In the genomic region with DNA sequence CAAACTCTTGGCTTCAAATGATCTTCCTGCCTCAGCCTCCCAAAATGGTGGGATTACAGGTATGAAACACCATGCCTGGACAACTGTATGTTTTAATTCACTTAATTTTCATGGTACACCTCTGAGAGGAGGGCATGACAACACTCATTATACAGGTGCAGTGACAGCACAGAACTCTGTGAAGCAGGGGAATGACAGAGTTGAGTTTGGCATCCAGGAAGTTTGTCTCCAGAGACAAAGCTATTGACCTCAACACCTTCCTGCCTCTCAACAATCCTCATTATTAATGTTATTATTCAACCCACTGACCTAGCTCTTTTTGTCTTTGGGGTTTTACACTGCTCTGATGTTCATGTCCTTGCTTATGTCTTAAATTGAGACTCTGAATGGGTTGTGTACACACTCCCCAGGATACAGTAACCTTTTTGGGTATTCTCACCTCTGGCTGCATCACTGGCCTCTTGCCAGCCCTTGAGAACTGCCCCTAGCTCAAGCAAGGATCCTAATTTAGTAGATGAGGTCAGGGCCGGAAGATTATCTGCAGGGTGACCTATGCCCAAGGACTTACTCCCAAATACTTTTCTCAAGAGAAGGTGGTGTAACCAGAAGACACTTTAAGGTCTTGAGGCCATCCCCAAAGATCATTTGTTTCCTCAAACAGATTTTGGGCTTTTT, we compare ENCODE assay signal across 17 cellular contexts. TPM values are rescaled to one million over a fixed set of nuclear protein-coding genes. Genes with fewer than 3 reads are reported as not detected.
A peak's percentile ranks its signal among the peaks of the same experiment; 100 is the strongest.
DNase-seq lines count a peak whose midpoint lies in the region; ATAC-seq, FAIRE-seq and TF ChIP-seq lines count a peak whose summit lies in the region.
"Had no signal": no experiment of that assay in that cellular context is flagged by ENCODE, and none has a peak within 500 bp of the region (broad histone marks: within the 10 kb centered on the region; RNA-seq: fewer than 3 reads in every experiment).

No MANE protein-coding gene starts in this region.

- H3K4me1 ChIP-seq in A549 (peaks cover 57% of the 10 kb centered on the region), PC-9 (replicated peaks; ENCODE audit: insufficient read depth) (peaks cover 39% of the 10 kb centered on the region), kidney (ENCODE audit: control insufficient read depth in 1 of 2, insufficient read depth in 1 of 2, low read depth in 1 of 2, low read length in 2 of 2) (peaks cover 16 to 23% of the 10 kb centered on the region in 2 donors)

- no peak overlapping the region for H3K9ac ChIP-seq in kidney (ENCODE audit: low read length in 2 of 2)
- H3K9ac ChIP-seq: SK-N-SH had no signal

- WGBS in A549 (ENCODE audit: missing lambda C conversion rate), result 58% methylated on average over 1 of the region's 1 CpG

- H4K20me1 ChIP-seq in PC-9 (ENCODE audit: insufficient read depth), result no peaks in the 10 kb centered on the region

- no peak overlapping the region for H3K4me3 Mint-ChIP-seq in immature natural killer cell
- H3K4me3 Mint-ChIP-seq: IgD-negative memory B cell; naive thymus-derived CD8-positive, alpha-beta T cell had no signal

- no peaks in the 10 kb centered on the region for H3K9me3 Mint-ChIP-seq in immature natural killer cell

- peak overlapping the region; percentile 86 to 97 for H3K27ac ChIP-seq in A549
- H3K27ac ChIP-seq in PC-9, result peak overlapping the region; percentile 4; the same call in 1 of the 2 replicates
- H3K27ac ChIP-seq in kidney (ENCODE audit: low read depth in 2 of 2, low read length in 2 of 2), result no peak overlapping the region
- H3K27ac ChIP-seq: vagina had no signal

- H3K27ac Mint-ChIP-seq in immature natural killer cell, result no peak overlapping the region
- H3K27ac Mint-ChIP-seq: IgD-negative memory B cell; naive thymus-derived CD8-positive, alpha-beta T cell had no signal

- H3K36me3 ChIP-seq in PC-9 (ENCODE audit: low read depth) (no peaks in the 10 kb centered on the region), kidney (ENCODE audit: control insufficient read depth in 1 of 2, insufficient read depth in 2 of 2, low read length in 2 of 2) (no peaks in the 10 kb centered on the region)
- H3K36me3 ChIP-seq: vagina had no signal

- no peak for TF ChIP-seq POLR2A in A549 (IDR thresholded peaks at IDR 0.05; ENCODE audit: low read length)

- no peaks in the 10 kb centered on the region for H3K36me3 Mint-ChIP-seq in immature natural killer cell
- H3K36me3 Mint-ChIP-seq: IgD-negative memory B cell; naive thymus-derived CD8-positive, alpha-beta T cell had no signal

- H3K4me2 ChIP-seq in A549 (peak overlapping the region; percentile 25; the same call in 1 of the 3 replicates), PC-9 (0 out of 2 replicates have a peak overlapping the region, but pooled peaks have one; percentile 6)
- H3K4me2 ChIP-seq: SK-N-SH had no signal

- H3K4me1 Mint-ChIP-seq in immature natural killer cell, result no peaks in the 10 kb centered on the region

- TF ChIP-seq CTCF in A549 (IDR thresholded peaks at IDR 0.05) (no peak), PC-9 (conservative IDR thresholded peaks at IDR 0.05) (no peak), kidney (IDR thresholded peaks at IDR 0.05; ENCODE audit: borderline replicate concordance, extremely low read depth, insufficient read depth) (no peak), foreskin fibroblast (IDR thresholded peaks at IDR 0.05; ENCODE audit: low read depth, low read length) (no peak)

- peaks cover 44% of the 10 kb centered on the region for H3F3A ChIP-seq in PC-9 (ENCODE audit: insufficient read depth, low read depth)

- no peak for TF ChIP-seq EP300 in A549 (IDR thresholded peaks at IDR 0.05)

- H3K27me3 Mint-ChIP-seq in immature natural killer cell (ENCODE audit: low read depth in 3 of 3), result peaks cover 0 to 5% (median 2%) of the 10 kb centered on the region in 3 donors
- H3K27me3 Mint-ChIP-seq: IgD-negative memory B cell; naive thymus-derived CD8-positive, alpha-beta T cell had no signal

- intact Hi-C loops in PC-9 (cut with micrococcal nuclease; ENCODE audit: unreplicated experiment), result no loop called here
- intact Hi-C loops in kidney (cut with DNase I), result no loop called here

- FAIRE-seq in A549 (lab: Jason Lieb, UNC) (no peak), kidney (lab: Jason Lieb, UNC) (no peak)
- FAIRE-seq: endometrium had no signal

- no peaks in the 10 kb centered on the region for H3K27me3 ChIP-seq in PC-9 (ENCODE audit: insufficient read depth, low read depth)
- H3K27me3 ChIP-seq: vagina had no signal

- no peak for TF ChIP-seq RAD21 in A549 (conservative IDR thresholded peaks at IDR 0.05 in 1 of 2, IDR thresholded peaks at IDR 0.05 in 1 of 2)

- POLR2A ChIA-PET in A549 (lab: Yijun Ruan, JAX) (no interaction called here), PC-9 (lab: Charles Lee; ENCODE audit: unreplicated experiment) (interaction anchor here (0.5 to 1.0 kb wide), 2 partner anchors 24 to 63 kb away, joined by 3 to 7 read pairs; no protein-coding TSS in a partner anchor)

- H2AFZ ChIP-seq in PC-9, result no peak overlapping the region

- H3K9me2 ChIP-seq in PC-9 (ENCODE audit: insufficient read depth), result no peaks in the 10 kb centered on the region
- H3K9me2 ChIP-seq: SK-N-SH had no signal

- DNase-seq in A549 (ENCODE audit: low read depth in 1 of 2, low spot score in 1 of 2) (no peak), PC-9 (peak in 1 of 2 experiments; percentile 54), kidney (peak; percentile 14), immature natural killer cell (no peak), foreskin fibroblast (no peak), DMS79 (lab: John Stamatoyannopoulos, UW) (no peak)
- DNase-seq: activated CD8-positive, alpha-beta memory T cell treated with anti-CD3 and anti-CD28 coated beads, Interleukin-2, amount 50 U/mL, for 48 hours; activated naive CD4-positive, alpha-beta T cell; anterior cingulate cortex; foreskin melanocyte; naive thymus-derived CD8-positive, alpha-beta T cell; NCI-H2081 treated with DMSO at 0.1 percent for 48 hours; NCI-H526; SK-N-SH had no signal

- no peaks in the 10 kb centered on the region for H3K9me3 ChIP-seq in A549
- no peaks in the 10 kb centered on the region for H3K9me3 ChIP-seq in PC-9 (ENCODE audit: insufficient read depth, low read depth)
- no peaks in the 10 kb centered on the region for H3K9me3 ChIP-seq in kidney (ENCODE audit: control insufficient read depth in 1 of 2, low read length in 2 of 2)
- H3K9me3 ChIP-seq: SK-N-SH, vagina had no signal

- no peak for ATAC-seq in A549
- ATAC-seq: naive thymus-derived CD8-positive, alpha-beta T cell had no signal

- H3K79me2 ChIP-seq in PC-9 (ENCODE audit: low read depth), result no peaks in the 10 kb centered on the region

- BruUV-seq in PC-9 (replicated peaks; lab: Mats Ljungman, UMichigan), result no TSS peak

- CTCF ChIA-PET in A549 (lab: Yijun Ruan, JAX) (interaction anchor here (0.6 to 1.3 kb wide), 2 partner anchors 8 to 10 kb away, joined by 3 read pairs; no protein-coding TSS in a partner anchor), PC-9 (lab: Charles Lee) (no interaction called here)

- H3K4me3 ChIP-seq in A549 (no peak overlapping the region), PC-9 (no peak overlapping the region), kidney (ENCODE audit: low read length in 2 of 2) (no peak overlapping the region), foreskin fibroblast (ENCODE audit: low read depth in 1 of 2, low read length in 2 of 2) (no peak overlapping the region)
- H3K4me3 ChIP-seq: vagina had no signal

TF ChIP-seq in A549, 52 proteins besides CTCF, POLR2A, EP300 and RAD21 (continues in another document):
- no peak for TF ChIP-seq TP53 (CRISPR knock-in tag; IDR thresholded peaks at IDR 0.05)
- no peak for TF ChIP-seq HEYL (CRISPR knock-in tag; IDR thresholded peaks at IDR 0.05)
- no peak for TF ChIP-seq MYC (IDR thresholded peaks at IDR 0.05; ENCODE audit: borderline replicate concordance, low read length)
- no peak for TF ChIP-seq HOXA7 (CRISPR knock-in tag; IDR thresholded peaks at IDR 0.05)
- no peak for TF ChIP-seq FOXS1 (CRISPR knock-in tag; IDR thresholded peaks at IDR 0.05)

RNA-seq across cellular contexts. Expression of gene IER3, which starts 13.1 kb away (rescaled TPM):
- 116 and 202 TPM in 2 replicates for polyA plus RNA-seq in A549 (2011; rRNA removed)
- 172 and 215 TPM in 2 replicates for polyA plus RNA-seq in A549 (2012; cell fraction: cytosol; rRNA removed)
- polyA plus RNA-seq in A549 (2012; cell fraction: nucleus; rRNA removed), result 240 and 352 TPM in 2 replicates
- 89.1 to 108 TPM (median 104 TPM) in 3 replicates for polyA plus RNA-seq in A549 (2017; fragmentation: RNase III; extraction: RNeasy Plus Mini Kit Qiagen cat#74134 plus additional on column Dnase treatment)
- 93.4 and 94.8 TPM in 2 replicates for polyA minus RNA-seq in A549 (2011; rRNA and poly(A)+ RNA removed)
- total RNA-seq in PC-9 (2021), result 107 and 117 TPM in 2 replicates
- 59.5 TPM for total RNA-seq in kidney
- polyA plus RNA-seq in kidney (ENCODE audit: insufficient read depth, low read depth, low replicate concordance), result 94.3 TPM
- polyA plus RNA-seq in immature natural killer cell, result 1 to 10 TPM; 1.0 to 2.7 (median 1.6) TPM

RNA-seq across cellular contexts. Expression of gene FLOT1, which starts 14.9 kb away (rescaled TPM):
- polyA plus RNA-seq in A549 (2011; rRNA removed), result 135 and 136 TPM in 2 replicates
- 140 TPM in 2 replicates for polyA plus RNA-seq in A549 (2012; cell fraction: cytosol; rRNA removed)
- polyA plus RNA-seq in A549 (2012; cell fraction: nucleus; rRNA removed), result 112 and 128 TPM in 2 replicates
- 89.7 to 99.2 TPM (median 89.9 TPM) in 3 replicates for polyA plus RNA-seq in A549 (2017; fragmentation: RNase III; extraction: RNeasy Plus Mini Kit Qiagen cat#74134 plus additional on column Dnase treatment)
- 101 and 112 TPM in 2 replicates for polyA minus RNA-seq in A549 (2011; rRNA and poly(A)+ RNA removed)
- 225 and 234 TPM in 2 replicates for total RNA-seq in PC-9 (2021)
- 227 TPM for total RNA-seq in kidney
- polyA plus RNA-seq in kidney (ENCODE audit: insufficient read depth, low read depth, low replicate concordance), result 317 TPM
- polyA plus RNA-seq in immature natural killer cell, result 100 to 1,000 TPM; 148 to 214 (median 174) TPM

RNA-seq across cellular contexts. Expression of gene TUBB, which starts 37.2 kb away (rescaled TPM):
- 691 and 782 TPM in 2 replicates for polyA plus RNA-seq in A549 (2011; rRNA removed)
- 1,345 and 1,480 TPM in 2 replicates for polyA plus RNA-seq in A549 (2012; cell fraction: cytosol; rRNA removed)
- 1,395 and 1,872 TPM in 2 replicates for polyA plus RNA-seq in A549 (2012; cell fraction: nucleus; rRNA removed)
- 1,022 to 1,121 TPM (median 1,044 TPM) in 3 replicates for polyA plus RNA-seq in A549 (2017; fragmentation: RNase III; extraction: RNeasy Plus Mini Kit Qiagen cat#74134 plus additional on column Dnase treatment)
- polyA minus RNA-seq in A549 (2011; rRNA and poly(A)+ RNA removed), result 802 and 983 TPM in 2 replicates
- total RNA-seq in PC-9 (2021), result 697 and 901 TPM in 2 replicates
- 295 TPM for total RNA-seq in kidney
- polyA plus RNA-seq in kidney (ENCODE audit: insufficient read depth, low read depth, low replicate concordance), result 197 TPM
- polyA plus RNA-seq in immature natural killer cell, result 100 to 1,000 TPM in 1 of 3 donors, 10 to 100 TPM in 2; 80.8 to 215 (median 84.0) TPM

RNA-seq across cellular contexts. Expression of gene MDC1, which starts 40.3 kb away (rescaled TPM):
- polyA plus RNA-seq in A549 (2011; rRNA removed) (8.2 and 13.3 TPM in 2 replicates), A549 (2017; fragmentation: RNase III; extraction: RNeasy Plus Mini Kit Qiagen cat#74134 plus additional on column Dnase treatment) (14.9 to 21.4 TPM (median 16.5 TPM) in 3 replicates), kidney (ENCODE audit: insufficient read depth, low read depth, low replicate concordance) (9.5 TPM), immature natural killer cell (10 to 100 TPM in 1 of 3 donors, 1 to 10 TPM in 1, not detected in 1; 3.0 to 16.5 TPM)
- 8.4 and 10.3 TPM in 2 replicates for polyA plus RNA-seq in A549 (2012; cell fraction: cytosol; rRNA removed)
- 29.8 and 46.1 TPM in 2 replicates for polyA plus RNA-seq in A549 (2012; cell fraction: nucleus; rRNA removed)
- 18.4 and 19.4 TPM in 2 replicates for polyA minus RNA-seq in A549 (2011; rRNA and poly(A)+ RNA removed)
- total RNA-seq in PC-9 (2021) (72.9 and 81.6 TPM in 2 replicates), kidney (47.9 TPM)

Comparison
In these comparisons a context has a peak if more than half of its experiments do, and no peak if none do; other contexts are left out.
1. H3K27ac ChIP-seq: peak in A549 (2 of 2) and PC-9 (single experiment); none in kidney (0 of 2).
2. RNA of gene IER3, which starts 13.1 kb away (polyA plus RNA-seq): 89.1 to 352 TPM in A549 and 94.3 TPM in kidney (single experiment); 1.0 to 2.7 TPM in immature natural killer cell; every median in the first group is over 10 times any median in the second.